ENCODE assay signal across 8 cellular contexts in the genomic region with DNA sequence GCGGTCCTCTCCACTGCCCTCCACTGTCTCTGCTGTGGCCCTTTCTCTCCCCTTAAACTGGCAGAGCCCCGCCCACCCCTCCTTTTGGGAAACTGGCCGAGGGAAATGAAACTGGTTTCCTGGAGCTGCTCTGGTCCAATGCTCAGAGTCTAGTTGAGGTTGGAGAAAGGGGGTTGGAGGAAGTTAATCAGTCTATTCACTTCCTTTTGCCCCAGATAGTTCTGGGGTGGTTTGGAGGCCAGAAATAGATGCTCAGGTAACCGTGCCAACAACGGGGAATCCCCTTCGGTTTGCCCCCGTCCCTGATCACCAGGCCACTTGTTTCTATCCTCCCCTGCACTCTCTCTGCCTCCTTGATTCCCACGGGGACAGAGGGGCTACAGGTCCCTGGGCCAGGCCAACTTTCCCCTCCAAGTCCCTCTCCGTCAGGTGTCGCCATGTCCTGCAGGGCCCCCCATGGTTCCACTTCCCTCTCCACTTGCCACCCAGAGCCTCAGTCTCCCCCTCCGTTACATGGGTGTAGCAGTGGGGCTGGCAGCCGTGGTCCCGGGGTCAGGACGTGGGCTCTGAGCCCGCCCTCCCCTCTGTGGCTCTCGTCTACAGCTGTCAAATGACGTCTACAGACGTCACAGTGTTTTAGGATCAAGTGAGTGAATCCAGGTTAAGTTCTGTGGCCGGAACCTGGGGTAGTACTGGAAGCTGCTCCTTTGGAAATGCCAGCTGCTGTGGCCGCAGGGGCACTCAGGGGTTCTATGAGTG. TPM values are rescaled to one million over a fixed set of nuclear protein-coding genes. Genes with fewer than 3 reads are reported as not detected.
DNase-seq lines count a peak whose midpoint lies in the region; ATAC-seq and TF ChIP-seq lines count a peak whose summit lies in the region.

A gene with protein sequence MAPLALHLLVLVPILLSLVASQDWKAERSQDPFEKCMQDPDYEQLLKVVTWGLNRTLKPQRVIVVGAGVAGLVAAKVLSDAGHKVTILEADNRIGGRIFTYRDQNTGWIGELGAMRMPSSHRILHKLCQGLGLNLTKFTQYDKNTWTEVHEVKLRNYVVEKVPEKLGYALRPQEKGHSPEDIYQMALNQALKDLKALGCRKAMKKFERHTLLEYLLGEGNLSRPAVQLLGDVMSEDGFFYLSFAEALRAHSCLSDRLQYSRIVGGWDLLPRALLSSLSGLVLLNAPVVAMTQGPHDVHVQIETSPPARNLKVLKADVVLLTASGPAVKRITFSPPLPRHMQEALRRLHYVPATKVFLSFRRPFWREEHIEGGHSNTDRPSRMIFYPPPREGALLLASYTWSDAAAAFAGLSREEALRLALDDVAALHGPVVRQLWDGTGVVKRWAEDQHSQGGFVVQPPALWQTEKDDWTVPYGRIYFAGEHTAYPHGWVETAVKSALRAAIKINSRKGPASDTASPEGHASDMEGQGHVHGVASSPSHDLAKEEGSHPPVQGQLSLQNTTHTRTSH (minus strand): TSS at position 25 of the 759 bp plus-strand sequence. CDS start 727 bp downstream, outside the sequence.

- H3K4me3 Mint-ChIP-seq in naive B cell, result peak within 1 kb of the TSS; percentile 75 to 95 (median 90)

- H3K36me3 Mint-ChIP-seq in naive B cell, result no peaks in the 10 kb centered on the region

- H3K4me3 ChIP-seq in astrocyte of the spinal cord (ENCODE audit: low read depth, low read length), result no peak within 1 kb of the TSS
- H3K4me3 ChIP-seq in suprapubic skin, result peak within 1 kb of the TSS; percentile 5

- TF ChIP-seq EP300 in suprapubic skin (IDR thresholded peaks at IDR 0.05), result no peak

- no peaks in the 10 kb centered on the region for H3K9me3 Mint-ChIP-seq in naive B cell

- H3K27me3 ChIP-seq in suprapubic skin, result no peaks in the 10 kb centered on the region

- H3K27me3 Mint-ChIP-seq in naive B cell, result no peaks in the 10 kb centered on the region

- peaks cover 31 to 73% (median 66%) of the 10 kb centered on the region in 3 donors for H3K4me1 Mint-ChIP-seq in naive B cell

- H3K27ac Mint-ChIP-seq in naive B cell, result peak within 1 kb of the TSS; percentile 96 to 100 (median 98)

- H3K27ac ChIP-seq in suprapubic skin, result peak within 1 kb of the TSS; percentile 51

- peak; percentile 48 for ATAC-seq in GM18505 (IDR thresholded peaks at IDR 0.05; ENCODE audit: unreplicated experiment)
- peak; percentile 35 for ATAC-seq in HG02973 (IDR thresholded peaks at IDR 0.05; ENCODE audit: unreplicated experiment)
- ATAC-seq in naive B cell (ENCODE audit: low read depth in 2 of 2), result peak; percentile 77 to 83

- peaks cover 19% of the 10 kb centered on the region for H3K4me1 ChIP-seq in suprapubic skin

- H3K36me3 ChIP-seq in suprapubic skin, result no peaks in the 10 kb centered on the region

- peak; percentile 65 for TF ChIP-seq POLR2A in GM18505 (IDR thresholded peaks at IDR 0.05; ENCODE audit: borderline replicate concordance, extremely low read depth, insufficient read depth, insufficient read length)
- no peak for TF ChIP-seq POLR2A in suprapubic skin (IDR thresholded peaks at IDR 0.05)

- in situ Hi-C loops in astrocyte of the spinal cord (cut with HindIII; ENCODE audit: low sequenced_read_pairs), result no loop called here

- WGBS in suprapubic skin, result 19% methylated on average over 19 of the region's 20 CpGs

- no peaks in the 10 kb centered on the region for H3K9me3 ChIP-seq in suprapubic skin

- DNase-seq in T-helper 1 cell, result peak; percentile 39 to 79 (median 64)
- peak; percentile 19 for DNase-seq in astrocyte of the spinal cord (ENCODE audit: low read depth, low spot score)
- peak; percentile 84 for DNase-seq in naive B cell
- DNase-seq in suprapubic skin (ENCODE audit: low spot score in 2 of 2), result no peak
- DNase-seq in T1000 (lab: John Stamatoyannopoulos, UW), result no peak
- DNase-seq in NCI-H524 treated with DMSO at 0.1 percent for 48 hours (lab: John Stamatoyannopoulos, UW), result no peak

- TF ChIP-seq CTCF in astrocyte of the spinal cord (IDR thresholded peaks at IDR 0.05; ENCODE audit: low read depth, low read length), result no peak
- TF ChIP-seq CTCF in suprapubic skin (IDR thresholded peaks at IDR 0.05), result no peak

RNA-seq across cellular contexts. Expression of the gene that starts here (rescaled TPM):
- 1 to 10 TPM in 1 of 6 donors, under 1 TPM in 1, not detected in 4; 0.66 to 1.2 TPM for polyA plus RNA-seq in naive B cell (ENCODE audit: low read depth in 6 of 6)
- total RNA-seq in suprapubic skin, result under 1 TPM in 1 of 4 donors, not detected in 3; 0.89 TPM

Comparison
In these comparisons a context has a peak if more than half of its experiments do, and no peak if none do; other contexts are left out.
1. DNase-seq: peak in T-helper 1 cell (5 of 5), astrocyte of the spinal cord (single experiment) and naive B cell (single experiment); none in suprapubic skin (0 of 2), T1000 (single experiment) and NCI-H524 treated with DMSO at 0.1 percent for 48 hours (single experiment).
2. Peak in every context shown above with its lines, with median percentiles within 50 percentile points of each other: ATAC-seq.